Comparison of ENCODE assay signal across 1 cellular context in the genomic region with DNA sequence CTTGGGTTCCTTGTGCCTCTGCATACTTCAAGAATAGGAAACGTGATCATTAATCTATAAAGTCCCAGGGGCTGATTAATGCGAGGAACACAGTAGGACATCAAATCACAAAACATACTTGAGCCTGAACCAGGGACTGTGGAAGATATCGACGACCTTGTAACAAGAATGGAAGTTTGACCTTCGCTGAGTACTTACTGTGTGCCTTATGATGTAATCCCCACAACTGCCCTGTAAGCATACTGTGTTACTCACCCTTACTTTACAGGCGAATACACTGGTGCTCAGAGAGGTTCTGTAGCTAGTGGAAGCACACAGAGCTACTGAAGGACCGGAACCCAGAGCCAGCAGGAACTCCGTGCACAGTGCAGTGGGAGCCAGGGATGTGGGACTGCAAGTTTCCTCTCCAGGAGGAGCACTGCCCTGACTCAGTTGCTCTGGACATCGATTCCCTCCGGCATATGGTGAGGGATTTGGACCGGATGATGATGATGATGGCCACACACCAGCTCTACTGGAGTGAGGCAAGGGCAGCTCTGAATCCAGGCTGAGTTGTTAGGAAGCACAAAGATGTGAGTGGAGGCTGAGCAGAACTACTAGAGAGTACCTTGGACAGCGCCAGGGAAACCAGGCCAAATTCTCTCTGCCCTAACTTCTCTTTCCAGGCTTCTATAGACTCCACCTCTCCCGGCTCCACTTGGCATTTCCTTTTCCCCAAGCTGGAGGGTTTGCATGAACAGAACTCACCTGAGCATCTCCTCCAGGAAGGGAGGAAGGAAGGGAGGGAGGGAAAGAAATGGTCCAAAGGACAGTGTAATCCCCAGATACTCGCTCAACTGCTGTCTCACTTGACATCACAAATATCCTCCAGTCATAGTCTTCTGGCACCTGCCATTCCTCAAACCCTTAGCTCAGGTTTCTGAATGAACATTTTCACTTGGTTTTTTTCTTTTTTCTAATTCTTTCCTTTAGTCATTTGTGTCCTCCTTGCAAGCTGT.
TF ChIP-seq lines count a peak whose summit lies in the region.

No MANE protein-coding gene starts in this region.

TF ChIP-seq in IMR-90, 13 proteins besides CTCF, POLR2A, EP300 and RAD21:
- TF ChIP-seq MXI1 (IDR thresholded peaks at IDR 0.05; ENCODE audit: borderline replicate concordance, low read depth, low read length) (no peak), CEBPB (IDR thresholded peaks at IDR 0.05; ENCODE audit: low read depth, low read length) (0 out of 2 replicates have a peak, but pooled peaks have one; percentile 10)
